Comparison of ENCODE assay signal across 10 cellular contexts in the genomic region with DNA sequence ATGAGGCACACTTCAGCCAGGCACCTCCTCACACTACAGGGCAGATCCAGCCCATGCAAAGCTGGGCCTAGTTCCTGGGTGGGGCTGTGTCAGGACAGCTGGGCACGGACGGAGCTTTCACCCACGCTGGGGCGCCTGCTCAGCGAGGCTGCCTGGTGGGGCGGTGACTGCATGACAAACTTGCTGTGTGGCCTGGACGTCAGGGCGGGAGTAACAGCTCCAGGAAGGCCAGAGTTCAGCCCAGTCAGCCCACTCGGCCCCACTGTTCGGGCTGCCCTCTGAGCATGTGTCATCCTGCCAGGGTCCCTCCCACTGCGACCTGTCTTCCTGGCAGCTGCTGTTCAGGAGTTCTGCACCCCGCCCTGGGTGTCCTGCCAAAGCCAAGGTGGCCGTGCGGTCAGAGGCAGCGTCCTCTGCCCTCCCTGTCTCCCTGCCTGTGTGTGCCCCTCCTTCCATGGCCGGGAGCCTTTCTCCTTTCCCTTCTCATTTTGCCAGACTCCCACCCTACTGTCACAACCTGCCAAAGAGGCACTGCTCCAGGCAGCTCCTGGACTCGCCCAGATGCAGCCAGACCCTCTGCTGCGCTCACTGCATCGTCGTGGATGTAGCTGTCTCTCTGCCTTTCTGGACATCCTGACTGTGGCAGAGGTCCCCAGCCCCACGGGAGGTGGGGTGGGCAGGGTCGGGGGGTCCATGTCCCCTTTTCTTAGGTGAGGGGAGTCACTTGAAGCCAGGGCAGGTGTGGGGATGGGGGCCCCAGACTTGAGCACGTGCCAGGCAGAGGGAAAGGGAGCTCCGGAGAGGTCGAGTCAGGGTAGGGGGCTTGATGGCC. TPM values are rescaled to one million over a fixed set of nuclear protein-coding genes. Genes with fewer than 3 reads are reported as not detected.
DNase-seq lines count a peak whose midpoint lies in the region; ATAC-seq, FAIRE-seq and TF ChIP-seq lines count a peak whose summit lies in the region.
"Had no signal": no experiment of that assay in that cellular context is flagged by ENCODE, and none has a peak within 500 bp of the region (broad histone marks: within the 10 kb centered on the region; RNA-seq: fewer than 3 reads in every experiment).

No MANE protein-coding gene starts in this region.

- H3K4me1 Mint-ChIP-seq in WTC11, result 0 out of 2 replicates have a peak, but pooled peaks cover 4% of the 10 kb centered on the region

- peak overlapping the region in 1 of 2 experiments; percentile 37; a peak in 2 of 4 replicates for H3K4me3 ChIP-seq in HCT116 (replicated peaks in 1 of 2; ENCODE audit: low read depth in 1 of 2, low read length in 2 of 2)
- no peak overlapping the region for H3K4me3 ChIP-seq in right cardiac atrium (ENCODE audit: low read length)
- no peak overlapping the region for H3K4me3 ChIP-seq in small intestine (ENCODE audit: low read depth in 1 of 2, low read length in 2 of 2)

- RAD21 ChIA-PET in HCT116 (lab: Charles Lee; ENCODE audit: low non-redundant PET in 1 of 2, low total read pairs in 2 of 2, uncharacterized antibody in 2 of 2, unreplicated experiment in 2 of 2), result no interaction called here

- H3K27ac Mint-ChIP-seq in WTC11, result no peak overlapping the region

- no peaks in the 10 kb centered on the region for H3K9me3 Mint-ChIP-seq in WTC11

- ATAC-seq in HCT116 (peak; percentile 89), WTC11 (0 out of 2 replicates have a peak, but pooled peaks have one; percentile 23), right cardiac atrium (peak; percentile 78 to 89), HG02981 (IDR thresholded peaks at IDR 0.05; ENCODE audit: unreplicated experiment) (no peak)

- TF ChIP-seq RAD21 in HCT116 (IDR thresholded peaks at IDR 0.05; ENCODE audit: low read depth), result no peak

- CTCF ChIA-PET in HCT116 (lab: Charles Lee) (no interaction called here), WTC11 (lab: Charles Lee) (interaction anchor here (1.0 kb wide), 2 partner anchors 124 to 294 kb away, joined by 3 to 5 read pairs; partner anchors contain the start of gene TADA2B)

- H4K20me1 ChIP-seq in HCT116 (ENCODE audit: insufficient read depth), result no peaks in the 10 kb centered on the region

- no peaks in the 10 kb centered on the region for H3K27me3 Mint-ChIP-seq in WTC11 (ENCODE audit: low read depth)

- no peak for FAIRE-seq in small intestine (lab: Jason Lieb, UNC)

- no peaks in the 10 kb centered on the region for H3K27me3 ChIP-seq in HCT116 (ENCODE audit: insufficient read depth, low read length)
- no peaks in the 10 kb centered on the region for H3K27me3 ChIP-seq in right cardiac atrium (ENCODE audit: control insufficient read depth, insufficient read depth)
- H3K27me3 ChIP-seq in small intestine (ENCODE audit: control insufficient read depth in 2 of 2, insufficient read depth in 2 of 2, low read length in 2 of 2), result no peaks in the 10 kb centered on the region

- DNase-seq in HCT116 (ENCODE audit: low read depth, low spot score), result peak; percentile 36
- DNase-seq in WTC11 (ENCODE audit: low spot score), result no peak
- peak; percentile 88 to 92 (median 89) for DNase-seq in right cardiac atrium
- DNase-seq in small intestine, result peak; percentile 99
- DNase-seq in NCI-H2107 (lab: John Stamatoyannopoulos, UW), result no peak
- DNase-seq in hypothalamus (lab: John Stamatoyannopoulos, UW), result no peak
- DNase-seq in NCI-H1694 treated with DMSO at 0.1 percent for 48 hours (lab: John Stamatoyannopoulos, UW), result no peak
- DNase-seq: anterior cingulate cortex, occipital lobe had no signal

- BruUV-seq in HCT116 (replicated peaks; lab: Mats Ljungman, UMichigan), result no TSS peak

- POLR2A ChIA-PET in HCT116 (lab: Charles Lee), result no interaction called here
- POLR2A ChIA-PET in WTC11 (lab: Charles Lee), result no interaction called here

- peak overlapping the region; percentile 84 for H2AFZ ChIP-seq in HCT116 (ENCODE audit: low read depth, low read length, poor library complexity, severe bottlenecking)

- WGBS in right cardiac atrium, result 50% methylated on average over 25 of the region's 25 CpGs
- 18 to 39% (median 24%) methylated on average over 21 to 25 of the region's 25 CpGs for WGBS in small intestine, 3 donors

- intact Hi-C loops in HCT116 (cut with micrococcal nuclease) (no loop called here), right cardiac atrium (cut with DNase I) (no loop called here)

- peak overlapping the region; percentile 78 for H3K4me2 ChIP-seq in HCT116 (ENCODE audit: low read length)

- no peaks in the 10 kb centered on the region for H3K79me2 ChIP-seq in HCT116 (ENCODE audit: insufficient read depth, low read length)

- H3K9ac ChIP-seq in HCT116 (ENCODE audit: low read length), result peak overlapping the region; percentile 21

- TF ChIP-seq CTCF in HCT116 (IDR thresholded peaks at IDR 0.05 in 2 of 3, conservative IDR thresholded peaks at IDR 0.05 in 1 of 3; ENCODE audit: borderline replicate concordance in 1 of 3, insufficient read depth in 1 of 3, low read depth in 2 of 3, low read length in 2 of 3), result no peak
- no peak for TF ChIP-seq CTCF in WTC11 (IDR thresholded peaks at IDR 0.05)

- H3K36me3 Mint-ChIP-seq in WTC11, result no peaks in the 10 kb centered on the region

- H3K4me1 ChIP-seq in HCT116 (ENCODE audit: control insufficient read depth in 1 of 2, insufficient read depth in 2 of 2, low read length in 2 of 2), result peaks cover 28 to 66% of the 10 kb centered on the region in 2 experiments
- peaks cover 9% of the 10 kb centered on the region for H3K4me1 ChIP-seq in right cardiac atrium (ENCODE audit: control insufficient read depth, insufficient read depth, low read length)
- H3K4me1 ChIP-seq in small intestine (ENCODE audit: control insufficient read depth in 2 of 2, insufficient read depth in 1 of 2, low read depth in 1 of 2, low read length in 1 of 2), result peaks cover 6 to 7% of the 10 kb centered on the region in 2 donors

- H3K36me3 ChIP-seq in HCT116 (ENCODE audit: control insufficient read depth in 1 of 2, insufficient read depth in 2 of 2, low read length in 2 of 2) (no peaks in the 10 kb centered on the region), small intestine (ENCODE audit: control insufficient read depth in 2 of 2, insufficient read depth in 2 of 2, low read length in 2 of 2) (no peaks in the 10 kb centered on the region)

- no peak for TF ChIP-seq POLR2A in HCT116 (IDR thresholded peaks at IDR 0.05; ENCODE audit: borderline replicate concordance, extremely low read depth, insufficient read depth, insufficient read length)

- H3K9me3 ChIP-seq in HCT116 (ENCODE audit: control insufficient read depth in 1 of 2, insufficient read depth in 1 of 2, low read depth in 1 of 2, low read length in 2 of 2), result no peaks in the 10 kb centered on the region
- no peaks in the 10 kb centered on the region for H3K9me3 ChIP-seq in right cardiac atrium (ENCODE audit: control insufficient read depth, low read length)
- no peaks in the 10 kb centered on the region for H3K9me3 ChIP-seq in small intestine (ENCODE audit: control insufficient read depth, low read depth)

- H3K27ac ChIP-seq in HCT116 (ENCODE audit: low read depth, low read length) (peak overlapping the region; percentile 5; the same call in 1 of the 2 replicates), right cardiac atrium (ENCODE audit: low read length) (peak overlapping the region; percentile 13), small intestine (ENCODE audit: low read depth in 1 of 2, low read length in 1 of 2) (peak overlapping the region; percentile 82 to 94)

- no peaks in the 10 kb centered on the region for H3K9me2 ChIP-seq in HCT116 (ENCODE audit: insufficient read depth)

- H3K4me3 Mint-ChIP-seq in WTC11, result no peak overlapping the region

TF ChIP-seq in HCT116, 20 proteins besides CTCF, POLR2A, EP300 and RAD21 (continues in another document):
- TF ChIP-seq CBX3 (IDR thresholded peaks at IDR 0.05; ENCODE audit: low read depth), result 0 out of 2 replicates have a peak, but pooled peaks have one; percentile 16
- no peak for TF ChIP-seq JUND (IDR thresholded peaks at IDR 0.05)
- no peak for TF ChIP-seq ATF3 (IDR thresholded peaks at IDR 0.05)
- no peak for TF ChIP-seq TCF7L2 (IDR thresholded peaks at IDR 0.05; ENCODE audit: borderline replicate concordance, extremely low read depth, insufficient read depth, insufficient read length)
- TF ChIP-seq ZFX (IDR thresholded peaks at IDR 0.05), result peak; percentile 24; the same call in 1 of the 2 replicates

TF ChIP-seq in WTC11, 78 proteins besides CTCF, POLR2A, EP300 and RAD21:
- TF ChIP-seq GABPB1 (CRISPR knock-in tag; IDR thresholded peaks at IDR 0.05) (no peak), GTF2I (CRISPR knock-in tag; conservative IDR thresholded peaks at IDR 0.05) (no peak)
TF ChIP-seq in WTC11: peak in this region for 0.

RNA-seq across cellular contexts. Expression of gene KIAA0232, which starts 33.0 kb away (rescaled TPM):
- 18.1 TPM for total RNA-seq in HCT116 (2021; ENCODE audit: unreplicated experiment)
- polyA plus RNA-seq in HCT116 (2012), result 5.3 and 6.5 TPM in 2 replicates
- total RNA-seq in WTC11 (2021), result 18.5 to 23.2 TPM (median 21.0 TPM) in 3 replicates
- total RNA-seq in right cardiac atrium, result 10 to 100 TPM; 64.2 to 67.0 (median 66.6) TPM
- 21.8 TPM for polyA plus RNA-seq in right cardiac atrium
- 10 to 100 TPM in 1 of 3 donors, 1 to 10 TPM in 2; 6.7 to 10.5 (median 6.8) TPM for polyA plus RNA-seq in small intestine

RNA-seq across cellular contexts. Expression of gene BLOC1S4, which starts 33.6 kb away (rescaled TPM):
- total RNA-seq in HCT116 (2021; ENCODE audit: unreplicated experiment), result 15.7 TPM
- polyA plus RNA-seq in HCT116 (2012), result 13.0 and 15.2 TPM in 2 replicates
- 21.4 to 23.4 TPM (median 21.9 TPM) in 3 replicates for total RNA-seq in WTC11 (2021)
- 1 to 10 TPM; 7.5 to 9.1 (median 8.4) TPM for total RNA-seq in right cardiac atrium
- polyA plus RNA-seq in right cardiac atrium, result 7.0 TPM
- polyA plus RNA-seq in small intestine, result 10 to 100 TPM; 13.1 to 19.5 (median 17.2) TPM

RNA-seq across cellular contexts. Expression of gene MRFAP1L1, which starts 39.9 kb away (rescaled TPM):
- 43.0 TPM for total RNA-seq in HCT116 (2021; ENCODE audit: unreplicated experiment)
- polyA plus RNA-seq in HCT116 (2012), result 31.9 and 39.3 TPM in 2 replicates
- 52.0 to 56.9 TPM (median 54.4 TPM) in 3 replicates for total RNA-seq in WTC11 (2021)
- 10 to 100 TPM; 51.9 to 58.6 (median 54.1) TPM for total RNA-seq in right cardiac atrium
- 73.4 TPM for polyA plus RNA-seq in right cardiac atrium
- 10 to 100 TPM; 36.0 to 48.0 (median 42.4) TPM for polyA plus RNA-seq in small intestine

RNA-seq across cellular contexts. Expression of gene S100P, which starts 55.9 kb away (rescaled TPM):
- total RNA-seq in HCT116 (2021; ENCODE audit: unreplicated experiment), result 4.1 TPM
- 7.1 and 14.8 TPM in 2 replicates for polyA plus RNA-seq in HCT116 (2012)
- 0.55 TPM in 1 of 3 replicates, not detected in the others for total RNA-seq in WTC11 (2021)
- 1 to 10 TPM in 1 of 4 donors, not detected in 3; 1.5 TPM for total RNA-seq in right cardiac atrium
- polyA plus RNA-seq in right cardiac atrium, result 0.16 TPM
- 10 to 100 TPM; 33.9 to 63.5 (median 48.1) TPM for polyA plus RNA-seq in small intestine

Comparison
In these comparisons a context has a peak if more than half of its experiments do, and no peak if none do; other contexts are left out.
1. DNase-seq: peak in HCT116 (single experiment), right cardiac atrium (3 of 3) and small intestine (single experiment); none in WTC11 (single experiment), NCI-H2107 (single experiment), hypothalamus (0 of 51) and NCI-H1694 treated with DMSO at 0.1 percent for 48 hours (single experiment).
2. H3K27ac ChIP-seq: peak in every context shown above with its lines; median percentile 88 in small intestine; 13 in right cardiac atrium; 5 in HCT116.
3. Of the 4 proteins assayed by ChIP-seq in both WTC11 and HCT116: peak only in WTC11: none; only in HCT116: MAX and SP1; in both: none; in neither: 2.